ENCODE assay signal across 9 cellular contexts in genomic region chr2:239326831-239327535, GRCh38.
A peak's percentile ranks its signal among the peaks of the same experiment; 100 is the strongest.
DNase-seq lines count a peak whose midpoint lies in the region; ATAC-seq, FAIRE-seq and TF ChIP-seq lines count a peak whose summit lies in the region.
"Had no signal": no experiment of that assay in that cellular context is flagged by ENCODE, and none has a peak within 500 bp of the region (broad histone marks: within the 10 kb centered on the region; RNA-seq: fewer than 3 reads in every experiment).

No MANE protein-coding gene starts in this region.

- H3K27me3 Mint-ChIP-seq in T-helper 2 cell treated with Interferon-gamma antibody and Interleukin-4, amounts not matched to agents 5 μg/mL and 100 μg/mL, for 36 hours (ENCODE audit: low read depth): no peaks in the 10 kb centered on the region

- intact Hi-C loops in body of pancreas (cut with DNase I): no loop called here

- TF ChIP-seq POLR2A in body of pancreas (IDR thresholded peaks at IDR 0.05): no peak

- no peaks in the 10 kb centered on the region for H3K9me3 Mint-ChIP-seq in T-helper 2 cell treated with Interferon-gamma antibody and Interleukin-4, amounts not matched to agents 5 μg/mL and 100 μg/mL, for 36 hours

- peak overlapping the region; percentile 92 for H3K27ac Mint-ChIP-seq in T-helper 2 cell treated with Interferon-gamma antibody and Interleukin-4, amounts not matched to agents 5 μg/mL and 100 μg/mL, for 36 hours

- no peak for TF ChIP-seq CTCF in body of pancreas (IDR thresholded peaks at IDR 0.05)

- H3K4me3 ChIP-seq in body of pancreas: no peak overlapping the region

- H3K4me1 ChIP-seq in body of pancreas: peaks cover 37% of the 10 kb centered on the region

- H3K4me3 Mint-ChIP-seq in T-helper 2 cell treated with Interferon-gamma antibody and Interleukin-4, amounts not matched to agents 5 μg/mL and 100 μg/mL, for 36 hours: peak overlapping the region; percentile 69

- no peaks in the 10 kb centered on the region for H3K9me3 ChIP-seq in body of pancreas

- H3K4me1 Mint-ChIP-seq in T-helper 2 cell treated with Interferon-gamma antibody and Interleukin-4, amounts not matched to agents 5 μg/mL and 100 μg/mL, for 36 hours (ENCODE audit: low read depth): peaks cover 70% of the 10 kb centered on the region

- no peaks in the 10 kb centered on the region for H3K36me3 ChIP-seq in body of pancreas (replicated peaks in 1 of 2; ENCODE audit: insufficient read depth in 1 of 2, low read depth in 2 of 2)

- H3K27ac ChIP-seq in body of pancreas: peak overlapping the region in 2 of 4 donors; percentile 3 to 49

- peaks cover 27% of the 10 kb centered on the region for H3K36me3 Mint-ChIP-seq in T-helper 2 cell treated with Interferon-gamma antibody and Interleukin-4, amounts not matched to agents 5 μg/mL and 100 μg/mL, for 36 hours (ENCODE audit: low read depth)

- DNase-seq in DMS79 treated with DMSO at 0.1 percent for 48 hours (lab: John Stamatoyannopoulos, UW): peak; percentile 23
- no peak for DNase-seq in DMS79 (lab: John Stamatoyannopoulos, UW)
- peak; percentile 82 for DNase-seq in T-helper 2 cell treated with Interferon-gamma antibody and Interleukin-4, amounts not matched to agents 5 μg/mL and 100 μg/mL, for 36 hours (ENCODE audit: low spot score)
- DNase-seq in body of pancreas: peak; percentile 38 to 78 (median 58)
- peak; percentile 73 for DNase-seq in renal cortical epithelial cell (ENCODE audit: low read depth)
- no peak for DNase-seq in NCI-H2081 (lab: John Stamatoyannopoulos, UW)
- no peak for DNase-seq in RCC 7860 (ENCODE audit: low spot score)

- no peak for FAIRE-seq in RCC 7860 (lab: Jason Lieb, UNC)
- FAIRE-seq: A204.1 had no signal

- H3K27me3 ChIP-seq in body of pancreas: no peaks in the 10 kb centered on the region

- WGBS in body of pancreas, 2 donors: 41 to 84% methylated on average over 6 to 16 of the region's 16 CpGs

- ATAC-seq in body of pancreas (peak; percentile 30), GM18498 (IDR thresholded peaks at IDR 0.05; ENCODE audit: unreplicated experiment) (no peak)

Comparison
In these comparisons a context has a peak if more than half of its experiments do, and no peak if none do; other contexts are left out.
1. DNase-seq: peak in DMS79 treated with DMSO at 0.1 percent for 48 hours (single experiment), T-helper 2 cell treated with Interferon-gamma antibody and Interleukin-4, amounts not matched to agents 5 μg/mL and 100 μg/mL, for 36 hours (single experiment), body of pancreas (4 of 4) and renal cortical epithelial cell (single experiment); none in DMS79 (single experiment), NCI-H2081 (0 of 2) and RCC 7860 (single experiment).